1 cellular context compared by ENCODE assay signal in the genomic region with DNA sequence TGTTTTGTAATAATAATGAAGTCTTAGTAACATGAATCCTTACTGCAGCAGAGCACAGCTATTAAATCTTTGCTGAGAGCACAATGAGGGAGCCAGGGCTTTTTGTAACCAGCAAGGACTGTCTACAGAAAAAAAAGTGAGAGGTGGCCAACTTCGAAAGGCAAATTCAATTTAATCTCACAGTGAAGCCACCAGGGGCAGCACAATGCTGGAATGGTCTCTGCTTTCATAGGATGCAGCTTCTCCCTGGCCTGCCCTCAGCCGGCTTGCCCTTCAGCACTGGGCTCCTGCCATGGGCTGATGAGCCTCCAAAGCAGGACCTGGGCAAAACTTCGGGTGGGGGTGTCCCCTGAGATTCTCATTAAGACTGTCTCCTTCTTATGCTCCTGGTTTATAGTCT.
TF ChIP-seq lines count a peak whose summit lies in the region.

No MANE protein-coding gene starts in this region.

TF ChIP-seq in H1, 55 proteins besides CTCF, POLR2A, EP300 and RAD21 (continued from another document):
- TF ChIP-seq, protein P1, sequence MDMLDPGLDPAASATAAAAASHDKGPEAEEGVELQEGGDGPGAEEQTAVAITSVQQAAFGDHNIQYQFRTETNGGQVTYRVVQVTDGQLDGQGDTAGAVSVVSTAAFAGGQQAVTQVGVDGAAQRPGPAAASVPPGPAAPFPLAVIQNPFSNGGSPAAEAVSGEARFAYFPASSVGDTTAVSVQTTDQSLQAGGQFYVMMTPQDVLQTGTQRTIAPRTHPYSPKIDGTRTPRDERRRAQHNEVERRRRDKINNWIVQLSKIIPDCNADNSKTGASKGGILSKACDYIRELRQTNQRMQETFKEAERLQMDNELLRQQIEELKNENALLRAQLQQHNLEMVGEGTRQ (IDR thresholded peaks at IDR 0.05; ENCODE audit: low read length): peak; percentile 76
- TF ChIP-seq CBX8 (IDR thresholded peaks at IDR 0.05; ENCODE audit: borderline replicate concordance, low read depth, low read length): no peak
